Comparison of ENCODE assay signal across 8 cellular contexts in genomic region chr20:1804129-1804503, GRCh38.
DNase-seq lines count a peak whose midpoint lies in the region; ATAC-seq and TF ChIP-seq lines count a peak whose summit lies in the region.

No MANE protein-coding gene starts in this region.

- H3K9me3 ChIP-seq in left lung (no peaks in the 10 kb centered on the region), subcutaneous abdominal adipose tissue (ENCODE audit: control insufficient read depth in 5 of 5, low read length in 5 of 5) (no peaks in the 10 kb centered on the region), SK-N-SH (no peaks in the 10 kb centered on the region)

- H3K4me3 Mint-ChIP-seq in activated T-helper 2 cell treated with anti-CD3 and anti-CD28 coated beads, Interferon-gamma antibody, Interleukin-2, Interleukin-4, amounts not matched to agents 10 μg/mL and 5 μg/mL and 100 μg/mL, durations not matched to agents 14 hours and 24 hours and 36 hours (ENCODE audit: low read depth), result peak overlapping the region; percentile 37

- in situ Hi-C loops in GM13976 (cut with MboI; ENCODE audit: low sequenced_read_pairs, unreplicated experiment), result no loop called here

- peaks cover 8% of the 10 kb centered on the region for H3F3A ChIP-seq in SK-N-SH (replicated peaks; ENCODE audit: insufficient read depth)

- peaks cover 11 to 63% of the 10 kb centered on the region in 2 donors for H3K27me3 ChIP-seq in left lung
- H3K27me3 ChIP-seq in subcutaneous abdominal adipose tissue (ENCODE audit: control insufficient read depth in 5 of 5, insufficient read depth in 4 of 5, low read length in 5 of 5), result peaks cover 0 to 7% (median 7%) of the 10 kb centered on the region in 5 donors
- H3K27me3 ChIP-seq in SK-N-SH (ENCODE audit: insufficient read depth), result no peaks in the 10 kb centered on the region

- no peaks in the 10 kb centered on the region for H3K9me3 Mint-ChIP-seq in activated T-helper 2 cell treated with anti-CD3 and anti-CD28 coated beads, Interferon-gamma antibody, Interleukin-2, Interleukin-4, amounts not matched to agents 10 μg/mL and 5 μg/mL and 100 μg/mL, durations not matched to agents 14 hours and 24 hours and 36 hours

- H2AFZ ChIP-seq in SK-N-SH (ENCODE audit: low read depth), result no peak overlapping the region

- H4K20me1 ChIP-seq in SK-N-SH (ENCODE audit: insufficient read depth), result no peaks in the 10 kb centered on the region

- no peak overlapping the region for H3K27ac Mint-ChIP-seq in activated T-helper 2 cell treated with anti-CD3 and anti-CD28 coated beads, Interferon-gamma antibody, Interleukin-2, Interleukin-4, amounts not matched to agents 10 μg/mL and 5 μg/mL and 100 μg/mL, durations not matched to agents 14 hours and 24 hours and 36 hours

- no peak overlapping the region for H3K4me2 ChIP-seq in SK-N-SH

- WGBS in SK-N-SH (ENCODE audit: low lambda C conversion rate), result 93% methylated on average over 7 of the region's 7 CpGs

- TF ChIP-seq CTCF in left lung (IDR thresholded peaks at IDR 0.05) (no peak), GM13976 (IDR thresholded peaks at IDR 0.05; ENCODE audit: borderline replicate concordance, control extremely low read depth, extremely low read depth, insufficient read depth, missing control alignments) (no peak), SK-N-SH (IDR thresholded peaks at IDR 0.05) (no peak)

- H3K9me2 ChIP-seq in SK-N-SH, result no peaks in the 10 kb centered on the region

- DNase-seq in SIG-M5 treated with dmso at 0.1 percent for 504 hours (lab: John Stamatoyannopoulos, UW; ENCODE audit: unreplicated experiment) (peak; percentile 37), SIG-M5 (lab: John Stamatoyannopoulos, UW) (no peak), left lung (no peak), LoVo (ENCODE audit: low spot score) (no peak), GM13976 (ENCODE audit: low spot score) (no peak), SK-N-SH (no peak)
- DNase-seq in activated T-helper 2 cell treated with anti-CD3 and anti-CD28 coated beads, Interferon-gamma antibody, Interleukin-2, Interleukin-4, amounts not matched to agents 10 μg/mL and 5 μg/mL and 100 μg/mL, durations not matched to agents 14 hours and 24 hours and 36 hours (ENCODE audit: low spot score), result no peak

- H3K27me3 Mint-ChIP-seq in activated T-helper 2 cell treated with anti-CD3 and anti-CD28 coated beads, Interferon-gamma antibody, Interleukin-2, Interleukin-4, amounts not matched to agents 10 μg/mL and 5 μg/mL and 100 μg/mL, durations not matched to agents 14 hours and 24 hours and 36 hours (ENCODE audit: low read depth), result peaks cover 45% of the 10 kb centered on the region

- TF ChIP-seq EP300 in SK-N-SH (IDR thresholded peaks at IDR 0.05; ENCODE audit: borderline replicate concordance in 1 of 2, low read depth in 1 of 2, low read length in 1 of 2), result no peak

- H3K27ac ChIP-seq in left lung, result peak overlapping the region; percentile 75 to 99
- H3K27ac ChIP-seq in subcutaneous abdominal adipose tissue (ENCODE audit: low read depth, low read length), result peak overlapping the region; percentile 44
- H3K27ac ChIP-seq in SK-N-SH (ENCODE audit: low read depth in 2 of 2, low read length in 1 of 2), result no peak overlapping the region

- CTCF ChIA-PET in SK-N-SH (lab: Yijun Ruan, JAX), result interaction anchor here (0.6 to 5.7 kb wide), 7 partner anchors 9 to 393 kb away, joined by 3 to 50 read pairs (median 3); no protein-coding TSS in a partner anchor

- peaks cover 5 to 61% of the 10 kb centered on the region in 2 donors for H3K4me1 ChIP-seq in left lung
- peaks cover 4 to 39% (median 36%) of the 10 kb centered on the region in 5 donors for H3K4me1 ChIP-seq in subcutaneous abdominal adipose tissue (ENCODE audit: control insufficient read depth in 5 of 5, insufficient read depth in 5 of 5, low read length in 5 of 5)
- peaks cover 7 to 13% of the 10 kb centered on the region in 2 experiments; a peak in 2 of 4 replicates for H3K4me1 ChIP-seq in SK-N-SH (ENCODE audit: control insufficient read depth in 1 of 2, insufficient read depth in 2 of 2, low read depth in 1 of 2, low read length in 1 of 2)

- H3K4me3 ChIP-seq in left lung (peak overlapping the region in 1 of 2 donors; percentile 51), subcutaneous abdominal adipose tissue (ENCODE audit: low read depth in 1 of 5, low read length in 5 of 5) (peak overlapping the region in 3 of 5 donors; percentile 63 to 76 (median 71)), SK-N-SH (ENCODE audit: low read depth in 2 of 2, low read length in 1 of 2) (no peak overlapping the region)

- H3K36me3 Mint-ChIP-seq in activated T-helper 2 cell treated with anti-CD3 and anti-CD28 coated beads, Interferon-gamma antibody, Interleukin-2, Interleukin-4, amounts not matched to agents 10 μg/mL and 5 μg/mL and 100 μg/mL, durations not matched to agents 14 hours and 24 hours and 36 hours (ENCODE audit: low read depth), result no peaks in the 10 kb centered on the region

- H3K36me3 ChIP-seq in left lung, result no peaks in the 10 kb centered on the region
- no peaks in the 10 kb centered on the region for H3K36me3 ChIP-seq in subcutaneous abdominal adipose tissue (ENCODE audit: control insufficient read depth in 5 of 5, insufficient read depth in 5 of 5, low read length in 5 of 5)
- H3K36me3 ChIP-seq in SK-N-SH (replicated peaks in 1 of 2; ENCODE audit: control insufficient read depth in 1 of 2, insufficient read depth in 2 of 2, low read length in 1 of 2), result no peaks in the 10 kb centered on the region

- POLR2A ChIA-PET in SK-N-SH (lab: Yijun Ruan, JAX), result no interaction called here

- no peaks in the 10 kb centered on the region for H3K79me2 ChIP-seq in SK-N-SH (ENCODE audit: insufficient read depth)

- no peak for TF ChIP-seq RAD21 in SK-N-SH (IDR thresholded peaks at IDR 0.05; ENCODE audit: low read length)

- H3K4me1 Mint-ChIP-seq in activated T-helper 2 cell treated with anti-CD3 and anti-CD28 coated beads, Interferon-gamma antibody, Interleukin-2, Interleukin-4, amounts not matched to agents 10 μg/mL and 5 μg/mL and 100 μg/mL, durations not matched to agents 14 hours and 24 hours and 36 hours (ENCODE audit: low read depth), result peaks cover 7% of the 10 kb centered on the region

- ATAC-seq in left lung, result no peak

- intact Hi-C loops in activated T-helper 2 cell treated with anti-CD3 and anti-CD28 coated beads, Interferon-gamma antibody, Interleukin-2, Interleukin-4, amounts not matched to agents 10 μg/mL and 5 μg/mL and 100 μg/mL, durations not matched to agents 14 hours and 24 hours and 36 hours (cut with micrococcal nuclease), result loop anchor here (10.0 kb wide), 1 partner anchor 71 kb away; no protein-coding TSS in a partner anchor
- intact Hi-C loops in left lung (cut with DNase I), result no loop called here

- H3K9ac ChIP-seq in subcutaneous abdominal adipose tissue (ENCODE audit: low read length in 5 of 5) (peak overlapping the region in 3 of 5 donors; percentile 60 to 67 (median 60)), SK-N-SH (no peak overlapping the region)

TF ChIP-seq in SK-N-SH, 30 proteins besides CTCF, POLR2A, EP300 and RAD21:
- TF ChIP-seq EZH2phosphoT487 (IDR thresholded peaks at IDR 0.05; ENCODE audit: borderline replicate concordance, low read depth) (no peak), MAX (IDR thresholded peaks at IDR 0.05; ENCODE audit: low read depth) (no peak), RCOR1 (IDR thresholded peaks at IDR 0.05; ENCODE audit: low read length) (no peak), RFX5 (IDR thresholded peaks at IDR 0.05; ENCODE audit: low read length) (no peak), GATA2 (CRISPR knock-in tag; IDR thresholded peaks at IDR 0.05) (no peak), IRF3 (IDR thresholded peaks at IDR 0.05; ENCODE audit: low read depth, low read length) (no peak), GABPA (IDR thresholded peaks at IDR 0.05; ENCODE audit: low read depth) (no peak), TCF12 (IDR thresholded peaks at IDR 0.05) (no peak), NFIC (IDR thresholded peaks at IDR 0.05; ENCODE audit: borderline replicate concordance) (no peak), RXRA (IDR thresholded peaks at IDR 0.05; ENCODE audit: borderline replicate concordance, low read depth) (no peak), ELF1 (IDR thresholded peaks at IDR 0.05) (no peak), JUND (IDR thresholded peaks at IDR 0.05) (no peak), SIN3A (IDR thresholded peaks at IDR 0.05; ENCODE audit: borderline replicate concordance, low read depth, low read length) (no peak), CHD2 (IDR thresholded peaks at IDR 0.05; ENCODE audit: low read length, partially characterized antibody) (no peak), MEF2A (IDR thresholded peaks at IDR 0.05; ENCODE audit: borderline replicate concordance, low read depth) (no peak)

Comparison
In these comparisons a context has a peak if more than half of its experiments do, and no peak if none do; other contexts are left out.
1. H3K27ac ChIP-seq: peak in left lung (2 of 2) and subcutaneous abdominal adipose tissue (single experiment); none in SK-N-SH (0 of 2).
2. H3K4me3 ChIP-seq: peak in subcutaneous abdominal adipose tissue (3 of 5); none in SK-N-SH (0 of 2).